Comparison of ENCODE assay signal across 14 cellular contexts in genomic region chr5:69374911-69375446, GRCh38. TPM values are rescaled to one million over a fixed set of nuclear protein-coding genes. Genes with fewer than 3 reads are reported as not detected.
DNase-seq lines count a peak whose midpoint lies in the region; ATAC-seq, FAIRE-seq and TF ChIP-seq lines count a peak whose summit lies in the region.
"Had no signal": no experiment of that assay in that cellular context is flagged by ENCODE, and none has a peak within 500 bp of the region (broad histone marks: within the 10 kb centered on the region; RNA-seq: fewer than 3 reads in every experiment).

No MANE protein-coding gene starts in this region.

- H3K36me3 Mint-ChIP-seq in naive thymus-derived CD8-positive, alpha-beta T cell, result peaks cover 2 to 43% (median 3%) of the 10 kb centered on the region in 3 donors

- DNase-seq in germinal center (ENCODE audit: low spot score) (peak; percentile 60), SIG-M5 (lab: John Stamatoyannopoulos, UW) (no peak), H54 (ENCODE audit: insufficient read length, low spot score) (no peak)
- no peak for DNase-seq in naive thymus-derived CD8-positive, alpha-beta T cell
- DNase-seq: activated naive CD8-positive, alpha-beta T cell treated with anti-CD3 and anti-CD28 coated beads, Interleukin-2, amount 10 ng/mL, durations not matched to agents 7 days and 5 days; DND-41; dorsolateral prefrontal cortex; NCI-H1436 treated with DMSO at 0.1 percent for 48 hours; nephron progenitor cell; Peyer's patch; stimulated activated CD4-positive, alpha-beta T cell treated with anti-CD3 and anti-CD28 coated beads, Interleukin-15, amount 100 ng/mL, for 24 hours had no signal

- TF ChIP-seq POLR2A in H54 (IDR thresholded peaks at IDR 0.05; ENCODE audit: low read depth, low read length), result no peak

- ATAC-seq in GM18870 (IDR thresholded peaks at IDR 0.05; ENCODE audit: unreplicated experiment) (peak; percentile 75), GM21526 (IDR thresholded peaks at IDR 0.05; ENCODE audit: low FRiP score, unreplicated experiment) (peak; percentile 59), HG03108 (IDR thresholded peaks at IDR 0.05; ENCODE audit: unreplicated experiment) (peak; percentile 68)
- ATAC-seq in naive thymus-derived CD8-positive, alpha-beta T cell, result no peak

- peaks cover 0 to 25% (median 18%) of the 10 kb centered on the region in 4 donors for H3K4me1 Mint-ChIP-seq in naive thymus-derived CD8-positive, alpha-beta T cell

- FAIRE-seq in H54 (lab: Jason Lieb, UNC), result no peak

- no peaks in the 10 kb centered on the region for H3K27me3 Mint-ChIP-seq in naive thymus-derived CD8-positive, alpha-beta T cell
- H3K27me3 Mint-ChIP-seq: activated naive CD8-positive, alpha-beta T cell treated with anti-CD3 and anti-CD28 coated beads, Interleukin-2, amount 10 ng/mL, durations not matched to agents 7 days and 5 days had no signal

- H3K27ac Mint-ChIP-seq in naive thymus-derived CD8-positive, alpha-beta T cell, result peak overlapping the region in 2 of 10 donors; percentile 35 to 50
- H3K27ac Mint-ChIP-seq: activated naive CD8-positive, alpha-beta T cell treated with anti-CD3 and anti-CD28 coated beads, Interleukin-2, amount 10 ng/mL, durations not matched to agents 7 days and 5 days; nephron progenitor cell had no signal

- no peak overlapping the region for H3K4me3 Mint-ChIP-seq in naive thymus-derived CD8-positive, alpha-beta T cell
- H3K4me3 Mint-ChIP-seq: activated naive CD8-positive, alpha-beta T cell treated with anti-CD3 and anti-CD28 coated beads, Interleukin-2, amount 10 ng/mL, durations not matched to agents 7 days and 5 days; nephron progenitor cell had no signal

- no peaks in the 10 kb centered on the region for H3K9me3 Mint-ChIP-seq in naive thymus-derived CD8-positive, alpha-beta T cell
- H3K9me3 Mint-ChIP-seq: activated naive CD8-positive, alpha-beta T cell treated with anti-CD3 and anti-CD28 coated beads, Interleukin-2, amount 10 ng/mL, durations not matched to agents 7 days and 5 days; nephron progenitor cell had no signal

- POLR2A ChIA-PET in naive thymus-derived CD8-positive, alpha-beta T cell (lab: Charles Lee), result no interaction called here

RNA-seq across cellular contexts. Expression of gene RAD17, which starts 5.4 kb away (rescaled TPM):
- total RNA-seq in naive thymus-derived CD8-positive, alpha-beta T cell, result 10 to 100 TPM; 36.6 to 38.5 TPM
- polyA plus RNA-seq in naive thymus-derived CD8-positive, alpha-beta T cell, result 10 to 100 TPM; 15.6 to 25.5 (median 18.4) TPM

RNA-seq across cellular contexts. Expression of gene AK6, which starts 5.7 kb away (rescaled TPM):
- 10 to 100 TPM; 25.8 to 27.3 TPM for total RNA-seq in naive thymus-derived CD8-positive, alpha-beta T cell
- 10 to 100 TPM; 64.6 to 77.0 (median 71.6) TPM for polyA plus RNA-seq in naive thymus-derived CD8-positive, alpha-beta T cell

RNA-seq across cellular contexts. Expression of gene TAF9, which starts 5.7 kb away (rescaled TPM):
- total RNA-seq in naive thymus-derived CD8-positive, alpha-beta T cell, result 10 to 100 TPM; 61.8 to 66.4 TPM
- 100 to 1,000 TPM; 111 to 113 (median 113) TPM for polyA plus RNA-seq in naive thymus-derived CD8-positive, alpha-beta T cell

RNA-seq across cellular contexts. Expression of gene MARVELD2, which starts 39.9 kb away (rescaled TPM):
- 1 to 10 TPM; 1.7 to 2.3 TPM for total RNA-seq in naive thymus-derived CD8-positive, alpha-beta T cell
- polyA plus RNA-seq in naive thymus-derived CD8-positive, alpha-beta T cell, result 1 to 10 TPM in 1 of 3 donors, under 1 TPM in 2; 0.46 to 1.4 (median 0.98) TPM

RNA-seq across cellular contexts. Expression of gene CCDC125, which starts 42.4 kb away (rescaled TPM):
- total RNA-seq in naive thymus-derived CD8-positive, alpha-beta T cell, result 1 to 10 TPM; 9.3 to 9.4 TPM
- 1 to 10 TPM; 1.7 to 6.7 (median 2.6) TPM for polyA plus RNA-seq in naive thymus-derived CD8-positive, alpha-beta T cell

Comparison
In these comparisons a context has a peak if more than half of its experiments do, and no peak if none do; other contexts are left out.
1. ATAC-seq: peak in GM18870 (single experiment), GM21526 (single experiment) and HG03108 (single experiment); none in naive thymus-derived CD8-positive, alpha-beta T cell (0 of 2).